In genomic region chr5:148120317-148120716, GRCh38 we compare ENCODE assay signal across 1 cellular context.
TF ChIP-seq lines count a peak whose summit lies in the region.

No MANE protein-coding gene starts in this region.

TF ChIP-seq in HepG2, 621 proteins besides CTCF, POLR2A, EP300 and RAD21 (continued from another document):
- TF ChIP-seq ARNTL (CRISPR knock-in tag; IDR thresholded peaks at IDR 0.05), result no peak
- TF ChIP-seq, protein P1, sequence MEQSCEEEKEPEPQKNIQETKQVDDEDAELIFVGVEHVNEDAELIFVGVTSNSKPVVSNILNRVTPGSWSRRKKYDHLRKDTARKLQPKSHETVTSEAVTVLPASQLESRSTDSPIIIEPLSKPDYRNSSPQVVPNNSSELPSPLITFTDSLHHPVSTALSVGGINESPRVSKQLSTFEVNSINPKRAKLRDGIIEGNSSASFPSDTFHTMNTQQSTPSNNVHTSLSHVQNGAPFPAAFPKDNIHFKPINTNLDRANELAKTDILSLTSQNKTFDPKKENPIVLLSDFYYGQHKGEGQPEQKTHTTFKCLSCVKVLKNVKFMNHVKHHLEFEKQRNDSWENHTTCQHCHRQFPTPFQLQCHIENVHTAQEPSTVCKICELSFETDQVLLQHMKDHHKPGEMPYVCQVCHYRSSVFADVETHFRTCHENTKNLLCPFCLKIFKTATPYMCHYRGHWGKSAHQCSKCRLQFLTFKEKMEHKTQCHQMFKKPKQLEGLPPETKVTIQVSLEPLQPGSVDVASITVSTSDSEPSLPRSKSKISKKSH (CRISPR knock-in tag; IDR thresholded peaks at IDR 0.05; ENCODE audit: borderline replicate concordance), result no peak
- no peak for TF ChIP-seq ZZZ3 (CRISPR knock-in tag; IDR thresholded peaks at IDR 0.05; ENCODE audit: borderline replicate concordance)
- TF ChIP-seq AKAP8 (CRISPR knock-in tag; IDR thresholded peaks at IDR 0.05), result no peak
- no peak for TF ChIP-seq ARID2 (CRISPR knock-in tag; IDR thresholded peaks at IDR 0.05; ENCODE audit: borderline replicate concordance)
- TF ChIP-seq, protein P2, sequence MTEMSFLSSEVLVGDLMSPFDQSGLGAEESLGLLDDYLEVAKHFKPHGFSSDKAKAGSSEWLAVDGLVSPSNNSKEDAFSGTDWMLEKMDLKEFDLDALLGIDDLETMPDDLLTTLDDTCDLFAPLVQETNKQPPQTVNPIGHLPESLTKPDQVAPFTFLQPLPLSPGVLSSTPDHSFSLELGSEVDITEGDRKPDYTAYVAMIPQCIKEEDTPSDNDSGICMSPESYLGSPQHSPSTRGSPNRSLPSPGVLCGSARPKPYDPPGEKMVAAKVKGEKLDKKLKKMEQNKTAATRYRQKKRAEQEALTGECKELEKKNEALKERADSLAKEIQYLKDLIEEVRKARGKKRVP (CRISPR knock-in tag; IDR thresholded peaks at IDR 0.05), result peak in 1 of 2 experiments; percentile 85; a peak in 2 of 4 replicates
- TF ChIP-seq CEBPB (IDR thresholded peaks at IDR 0.05; ENCODE audit: borderline replicate concordance, low read depth, low read length), result peak; percentile 17; the same call in 1 of the 2 replicates
- TF ChIP-seq BCL6 (CRISPR knock-in tag; IDR thresholded peaks at IDR 0.05), result no peak
- TF ChIP-seq SIN3A (IDR thresholded peaks at IDR 0.05; ENCODE audit: borderline replicate concordance, low read depth, low read length), result no peak
- peak; percentile 27; the same call in 1 of the 2 replicates for TF ChIP-seq FOXA3 (CRISPR knock-in tag; IDR thresholded peaks at IDR 0.05)
- no peak for TF ChIP-seq ZNF670 (CRISPR knock-in tag; IDR thresholded peaks at IDR 0.05; ENCODE audit: borderline replicate concordance)
- no peak for TF ChIP-seq SYNCRIP (IDR thresholded peaks at IDR 0.05; ENCODE audit: insufficient read depth, low read depth, low read length)
- no peak for TF ChIP-seq MIXL1 (CRISPR knock-in tag; IDR thresholded peaks at IDR 0.05)
- TF ChIP-seq, protein P3, sequence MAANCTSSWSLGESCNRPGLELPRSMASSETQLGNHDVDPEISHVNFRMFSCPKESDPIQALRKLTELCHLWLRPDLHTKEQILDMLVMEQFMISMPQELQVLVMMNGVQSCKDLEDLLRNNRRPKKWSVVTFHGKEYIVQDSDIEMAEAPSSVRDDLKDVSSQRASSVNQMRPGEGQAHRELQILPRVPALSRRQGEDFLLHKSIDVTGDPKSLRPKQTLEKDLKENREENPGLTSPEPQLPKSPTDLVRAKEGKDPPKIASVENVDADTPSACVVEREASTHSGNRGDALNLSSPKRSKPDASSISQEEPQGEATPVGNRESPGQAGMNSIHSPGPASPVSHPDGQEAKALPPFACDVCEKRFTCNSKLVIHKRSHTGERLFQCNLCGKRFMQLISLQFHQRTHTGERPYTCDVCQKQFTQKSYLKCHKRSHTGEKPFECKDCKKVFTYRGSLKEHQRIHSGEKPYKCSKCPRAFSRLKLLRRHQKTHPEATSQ (CRISPR knock-in tag; IDR thresholded peaks at IDR 0.05; ENCODE audit: borderline replicate concordance), result no peak
- TF ChIP-seq, protein P4, sequence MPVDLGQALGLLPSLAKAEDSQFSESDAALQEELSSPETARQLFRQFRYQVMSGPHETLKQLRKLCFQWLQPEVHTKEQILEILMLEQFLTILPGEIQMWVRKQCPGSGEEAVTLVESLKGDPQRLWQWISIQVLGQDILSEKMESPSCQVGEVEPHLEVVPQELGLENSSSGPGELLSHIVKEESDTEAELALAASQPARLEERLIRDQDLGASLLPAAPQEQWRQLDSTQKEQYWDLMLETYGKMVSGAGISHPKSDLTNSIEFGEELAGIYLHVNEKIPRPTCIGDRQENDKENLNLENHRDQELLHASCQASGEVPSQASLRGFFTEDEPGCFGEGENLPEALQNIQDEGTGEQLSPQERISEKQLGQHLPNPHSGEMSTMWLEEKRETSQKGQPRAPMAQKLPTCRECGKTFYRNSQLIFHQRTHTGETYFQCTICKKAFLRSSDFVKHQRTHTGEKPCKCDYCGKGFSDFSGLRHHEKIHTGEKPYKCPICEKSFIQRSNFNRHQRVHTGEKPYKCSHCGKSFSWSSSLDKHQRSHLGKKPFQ (CRISPR knock-in tag; IDR thresholded peaks at IDR 0.05; ENCODE audit: insufficient replicate concordance), result no peak
- TF ChIP-seq, protein P5, sequence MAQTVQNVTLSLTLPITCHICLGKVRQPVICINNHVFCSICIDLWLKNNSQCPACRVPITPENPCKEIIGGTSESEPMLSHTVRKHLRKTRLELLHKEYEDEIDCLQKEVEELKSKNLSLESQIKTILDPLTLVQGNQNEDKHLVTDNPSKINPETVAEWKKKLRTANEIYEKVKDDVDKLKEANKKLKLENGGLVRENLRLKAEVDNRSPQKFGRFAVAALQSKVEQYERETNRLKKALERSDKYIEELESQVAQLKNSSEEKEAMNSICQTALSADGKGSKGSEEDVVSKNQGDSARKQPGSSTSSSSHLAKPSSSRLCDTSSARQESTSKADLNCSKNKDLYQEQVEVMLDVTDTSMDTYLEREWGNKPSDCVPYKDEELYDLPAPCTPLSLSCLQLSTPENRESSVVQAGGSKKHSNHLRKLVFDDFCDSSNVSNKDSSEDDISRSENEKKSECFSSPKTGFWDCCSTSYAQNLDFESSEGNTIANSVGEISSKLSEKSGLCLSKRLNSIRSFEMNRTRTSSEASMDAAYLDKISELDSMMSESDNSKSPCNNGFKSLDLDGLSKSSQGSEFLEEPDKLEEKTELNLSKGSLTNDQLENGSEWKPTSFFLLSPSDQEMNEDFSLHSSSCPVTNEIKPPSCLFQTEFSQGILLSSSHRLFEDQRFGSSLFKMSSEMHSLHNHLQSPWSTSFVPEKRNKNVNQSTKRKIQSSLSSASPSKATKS (CRISPR knock-in tag; IDR thresholded peaks at IDR 0.05), result no peak
- no peak for TF ChIP-seq YEATS4 (CRISPR knock-in tag; IDR thresholded peaks at IDR 0.05; ENCODE audit: borderline replicate concordance)
- no peak for TF ChIP-seq SRSF4 (IDR thresholded peaks at IDR 0.05; ENCODE audit: low read depth, low read length, poor library complexity, severe bottlenecking)
- TF ChIP-seq FOSL2 (CRISPR knock-in tag; IDR thresholded peaks at IDR 0.05), result peak; percentile 13; the same call in 1 of the 2 replicates
- TF ChIP-seq ZNF460 (CRISPR knock-in tag; IDR thresholded peaks at IDR 0.05; ENCODE audit: borderline replicate concordance), result no peak
- no peak for TF ChIP-seq SOX6 (IDR thresholded peaks at IDR 0.05)
- TF ChIP-seq SOX6 (CRISPR knock-in tag; IDR thresholded peaks at IDR 0.05), result peak; percentile 24; the same call in 1 of the 2 replicates
- no peak for TF ChIP-seq FOXK2 (IDR thresholded peaks at IDR 0.05)
- no peak for TF ChIP-seq POGZ (CRISPR knock-in tag; IDR thresholded peaks at IDR 0.05)
- no peak for TF ChIP-seq NFE2L2 (IDR thresholded peaks at IDR 0.05; ENCODE audit: low read length)
- TF ChIP-seq MATR3 (CRISPR knock-in tag; IDR thresholded peaks at IDR 0.05), result no peak
- no peak for TF ChIP-seq HNF4A (CRISPR knock-in tag; IDR thresholded peaks at IDR 0.05)
- TF ChIP-seq, protein P6, sequence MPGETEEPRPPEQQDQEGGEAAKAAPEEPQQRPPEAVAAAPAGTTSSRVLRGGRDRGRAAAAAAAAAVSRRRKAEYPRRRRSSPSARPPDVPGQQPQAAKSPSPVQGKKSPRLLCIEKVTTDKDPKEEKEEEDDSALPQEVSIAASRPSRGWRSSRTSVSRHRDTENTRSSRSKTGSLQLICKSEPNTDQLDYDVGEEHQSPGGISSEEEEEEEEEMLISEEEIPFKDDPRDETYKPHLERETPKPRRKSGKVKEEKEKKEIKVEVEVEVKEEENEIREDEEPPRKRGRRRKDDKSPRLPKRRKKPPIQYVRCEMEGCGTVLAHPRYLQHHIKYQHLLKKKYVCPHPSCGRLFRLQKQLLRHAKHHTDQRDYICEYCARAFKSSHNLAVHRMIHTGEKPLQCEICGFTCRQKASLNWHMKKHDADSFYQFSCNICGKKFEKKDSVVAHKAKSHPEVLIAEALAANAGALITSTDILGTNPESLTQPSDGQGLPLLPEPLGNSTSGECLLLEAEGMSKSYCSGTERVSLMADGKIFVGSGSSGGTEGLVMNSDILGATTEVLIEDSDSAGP (CRISPR knock-in tag; IDR thresholded peaks at IDR 0.05; ENCODE audit: borderline replicate concordance), result no peak
- no peak for TF ChIP-seq ZNF776 (CRISPR knock-in tag; IDR thresholded peaks at IDR 0.05)
- TF ChIP-seq DMTF1 (CRISPR knock-in tag; IDR thresholded peaks at IDR 0.05), result no peak
- no peak for TF ChIP-seq FLYWCH1 (CRISPR knock-in tag; IDR thresholded peaks at IDR 0.05)
- no peak for TF ChIP-seq DNMT3B (CRISPR knock-in tag; conservative IDR thresholded peaks at IDR 0.05)
- no peak for TF ChIP-seq FOXP1 (IDR thresholded peaks at IDR 0.05)
- TF ChIP-seq FOXP1 (CRISPR knock-in tag; IDR thresholded peaks at IDR 0.05), result peak; percentile 21; the same call in 1 of the 2 replicates
- no peak for TF ChIP-seq ZBTB10 (CRISPR knock-in tag; IDR thresholded peaks at IDR 0.05; ENCODE audit: borderline replicate concordance)
TF ChIP-seq in HepG2: peak in this region for 6.
